Comparison of ENCODE assay signal across 7 cellular contexts in genomic region chr19:17986569-17986968, GRCh38. TPM values are rescaled to one million over a fixed set of nuclear protein-coding genes. Genes with fewer than 3 reads are reported as not detected.
"Had no signal": no experiment of that assay in that cellular context is flagged by ENCODE, and none has a peak within 500 bp of the region (broad histone marks: within the 10 kb centered on the region; RNA-seq: fewer than 3 reads in every experiment).

No MANE protein-coding gene starts in this region.

RNA-seq across cellular contexts. Expression of gene KCNN1, which starts 19.7 kb away (rescaled TPM):
- total RNA-seq: activated B cell treated with CpG ODN at 0.5 μM for 24 hours; activated CD4-positive, alpha-beta memory T cell treated with anti-CD3 and anti-CD28 coated beads, Interleukin-2, amount 10 ng/mL, durations not matched to agents 7 days and 5 days; activated CD4-positive, alpha-beta T cell treated with anti-CD3 and anti-CD28 coated beads, Interleukin-2, amount 10 ng/mL, durations not matched to agents 24 days and 14 days; activated CD4-positive, alpha-beta T cell treated with anti-CD3 and anti-CD28 coated beads, Interleukin-2, amount 10 ng/mL, durations not matched to agents 7 days and 5 days; activated CD8-positive, alpha-beta T cell treated with anti-CD3 and anti-CD28 coated beads, Interleukin-2, amount 10 ng/mL, durations not matched to agents 7 days and 5 days; T-helper 17 cell; T-helper 2 cell treated with Interferon-gamma antibody and Interleukin-4, amounts not matched to agents 100 ng/mL and 5 ng/mL, for 36 hours had no signal
